Comparison of ENCODE assay signal across 9 cellular contexts in the genomic region with DNA sequence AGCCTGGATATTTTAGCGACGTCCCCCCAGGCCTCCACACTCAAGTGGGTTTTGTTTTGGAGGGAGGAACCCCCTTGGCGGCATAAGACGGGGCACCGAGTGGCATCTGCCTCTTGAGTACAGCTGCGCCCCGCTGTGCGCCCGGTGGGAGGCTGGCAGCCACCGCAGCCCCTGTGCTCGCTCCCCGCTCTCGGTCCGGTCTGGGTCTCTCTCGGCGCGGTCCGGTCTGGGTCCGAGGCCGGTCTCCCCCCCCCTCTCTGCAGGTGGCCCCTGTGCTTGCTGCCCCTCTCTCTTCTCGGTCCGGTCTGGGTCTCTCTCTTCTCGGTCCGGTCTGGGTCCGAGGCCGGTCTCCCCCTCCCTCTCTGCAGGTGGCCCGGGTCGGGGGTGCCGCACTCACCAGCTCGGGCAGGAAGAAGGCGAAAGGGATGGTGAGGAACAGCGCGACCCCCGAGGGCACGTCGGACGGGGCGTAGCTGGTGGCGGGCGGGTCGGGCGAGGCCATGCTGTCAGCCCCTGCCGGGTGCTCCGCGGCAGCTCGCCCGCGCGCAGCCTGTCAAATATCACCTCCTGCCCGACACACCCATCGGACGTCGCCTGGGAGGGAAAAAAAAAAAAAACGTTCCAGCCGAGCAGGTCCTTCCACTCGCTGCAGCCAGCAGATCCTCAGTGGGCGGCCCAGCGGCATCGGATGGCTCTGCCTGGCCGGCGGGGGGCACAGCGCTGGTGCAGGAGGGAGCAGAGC. TPM values are rescaled to one million over a fixed set of nuclear protein-coding genes. Genes with fewer than 3 reads are reported as not detected.
DNase-seq lines count a peak whose midpoint lies in the region; ATAC-seq lines count a peak whose summit lies in the region.
"Had no signal": no experiment of that assay in that cellular context is flagged by ENCODE, and none has a peak within 500 bp of the region (broad histone marks: within the 10 kb centered on the region; RNA-seq: fewer than 3 reads in every experiment).

TSS of gene MALL (minus strand) at position 532 of the 742 bp plus-strand sequence. CDS start at position 502, 30 bp downstream.

- H2BK15ac ChIP-seq in mesenchymal stem cell (ENCODE audit: low read depth, poor library complexity, severe bottlenecking): peak within 1 kb of the TSS; percentile 1

- H3K4me3 ChIP-seq in duodenal mucosa (ENCODE audit: low read depth in 1 of 2, low read length in 2 of 2) (peak within 1 kb of the TSS; percentile 67 to 81), mesenchymal stem cell (ENCODE audit: insufficient read depth in 1 of 2, low read depth in 1 of 2, low read length in 2 of 2) (peak within 1 kb of the TSS; percentile 43 to 79), urinary bladder (ENCODE audit: low read depth, low read length) (peak within 1 kb of the TSS; percentile 43)

- no peak within 1 kb of the TSS for H2AK5ac ChIP-seq in mesenchymal stem cell (ENCODE audit: low read length, severe bottlenecking)

- no peaks in the 10 kb centered on the region for H3K79me1 ChIP-seq in mesenchymal stem cell (replicated peaks; ENCODE audit: low read length, poor library complexity, severe bottlenecking)

- H3K9me3 ChIP-seq in duodenal mucosa (ENCODE audit: control insufficient read depth in 1 of 2, low read length in 2 of 2): no peaks in the 10 kb centered on the region
- H3K9me3 ChIP-seq in mesenchymal stem cell (ENCODE audit: control insufficient read depth, low read length): no peaks in the 10 kb centered on the region

- peak within 1 kb of the TSS in 1 of 2 experiments; percentile 28 for H3K4ac ChIP-seq in mesenchymal stem cell (ENCODE audit: low read depth in 1 of 2, low read length in 2 of 2)

- H3K27me3 Mint-ChIP-seq in activated CD4-positive, alpha-beta T cell treated with anti-CD3 and anti-CD28 coated beads for 36 hours: peaks cover 55% of the 10 kb centered on the region

- H3K27ac Mint-ChIP-seq in activated CD4-positive, alpha-beta T cell treated with anti-CD3 and anti-CD28 coated beads for 36 hours: no peak within 1 kb of the TSS
- H3K27ac Mint-ChIP-seq: CD14-positive monocyte had no signal

- H2BK5ac ChIP-seq in mesenchymal stem cell (ENCODE audit: low read depth, low read length, poor library complexity, severe bottlenecking): no peak within 1 kb of the TSS

- H2BK120ac ChIP-seq in mesenchymal stem cell (ENCODE audit: low read depth, low read length): no peak within 1 kb of the TSS

- peaks cover 20 to 24% of the 10 kb centered on the region in 2 donors for H3K4me1 ChIP-seq in duodenal mucosa (ENCODE audit: control insufficient read depth in 1 of 2, insufficient read depth in 2 of 2, low read length in 2 of 2)
- H3K4me1 ChIP-seq in mesenchymal stem cell (ENCODE audit: control insufficient read depth, insufficient read depth, low read depth, low read length): peaks cover 9% of the 10 kb centered on the region
- no peaks in the 10 kb centered on the region for H3K4me1 ChIP-seq in urinary bladder (ENCODE audit: insufficient read depth)

- H3K4me2 ChIP-seq in mesenchymal stem cell (ENCODE audit: low read length, poor library complexity, severe bottlenecking): peak within 1 kb of the TSS; percentile 57

- H3K18ac ChIP-seq in mesenchymal stem cell (ENCODE audit: low read depth in 1 of 2, low read length in 2 of 2): peak within 1 kb of the TSS in 1 of 2 experiments; percentile 54

- peak; percentile 37 for DNase-seq in activated CD4-positive, alpha-beta T cell treated with anti-CD3 and anti-CD28 coated beads for 36 hours
- DNase-seq in activated CD4-positive, alpha-beta T cell treated with anti-CD3 and anti-CD28 coated beads, Interleukin-2, amount 50 U/mL, for 1 hour: no peak
- DNase-seq in mesenchymal stem cell: no peak
- DNase-seq in activated T-cell treated with anti-CD3 and anti-CD28 coated beads for 4 hours: no peak

- H2AFZ ChIP-seq in mesenchymal stem cell (ENCODE audit: low read depth, low read length): peak within 1 kb of the TSS; percentile 63

- WGBS in mesenchymal stem cell: 53% methylated on average over 58 of the region's 62 CpGs
- 8% methylated on average over 62 of the region's 62 CpGs for WGBS in urinary bladder

- H3K36me3 Mint-ChIP-seq in activated CD4-positive, alpha-beta T cell treated with anti-CD3 and anti-CD28 coated beads for 36 hours (ENCODE audit: low read depth): no peaks in the 10 kb centered on the region
- H3K36me3 Mint-ChIP-seq: CD14-positive monocyte had no signal

- H3K23ac ChIP-seq in mesenchymal stem cell (ENCODE audit: low read length in 2 of 2): peak within 1 kb of the TSS in 1 of 2 experiments; percentile 15

- peak within 1 kb of the TSS in 1 of 2 experiments; percentile 90 for H3K14ac ChIP-seq in mesenchymal stem cell (ENCODE audit: low read length in 2 of 2)

- H2BK12ac ChIP-seq in mesenchymal stem cell (ENCODE audit: low read length in 2 of 2): peak within 1 kb of the TSS in 1 of 2 experiments; percentile 30

- peaks cover 2% of the 10 kb centered on the region for H3K9me3 Mint-ChIP-seq in activated CD4-positive, alpha-beta T cell treated with anti-CD3 and anti-CD28 coated beads for 36 hours (ENCODE audit: low read depth)

- H4K8ac ChIP-seq in mesenchymal stem cell (ENCODE audit: low read length): no peak within 1 kb of the TSS

- intact Hi-C loops in activated CD4-positive, alpha-beta T cell treated with anti-CD3 and anti-CD28 coated beads for 36 hours (cut with DNase I, micrococcal nuclease): loop anchor here in 1 of 2 experiments (5.0 kb wide), 1 partner anchor 42 kb away; no protein-coding TSS in a partner anchor

- no peak within 1 kb of the TSS for H4K91ac ChIP-seq in mesenchymal stem cell (ENCODE audit: low read length)

- H3K27me3 ChIP-seq in duodenal mucosa (ENCODE audit: control insufficient read depth in 1 of 2, insufficient read depth in 2 of 2, low read length in 2 of 2): peaks cover 5 to 6% of the 10 kb centered on the region in 2 donors
- no peaks in the 10 kb centered on the region for H3K27me3 ChIP-seq in mesenchymal stem cell (ENCODE audit: control insufficient read depth in 1 of 2, insufficient read depth in 1 of 2, low read length in 2 of 2)

- CTCF ChIA-PET in activated CD4-positive, alpha-beta T cell treated with anti-CD3 and anti-CD28 coated beads for 36 hours (lab: Charles Lee): interaction anchor here (0.8 to 1.3 kb wide), 2 partner anchors 9 to 42 kb away, joined by 4 to 5 read pairs; no protein-coding TSS in a partner anchor

- H3K9ac ChIP-seq in duodenal mucosa (ENCODE audit: low read depth in 1 of 2, low read length in 2 of 2) (peak within 1 kb of the TSS; percentile 78 to 94), mesenchymal stem cell (ENCODE audit: low read length) (peak within 1 kb of the TSS; percentile 77)

- no peaks in the 10 kb centered on the region for H3K36me3 ChIP-seq in duodenal mucosa (ENCODE audit: control insufficient read depth in 1 of 2, insufficient read depth in 2 of 2, low read length in 2 of 2)
- H3K36me3 ChIP-seq in mesenchymal stem cell (ENCODE audit: control insufficient read depth in 1 of 2, insufficient read depth in 2 of 2, low read depth in 1 of 2, low read length in 2 of 2): no peaks in the 10 kb centered on the region
- no peaks in the 10 kb centered on the region for H3K36me3 ChIP-seq in urinary bladder (ENCODE audit: insufficient read depth)

- no peak within 1 kb of the TSS for H3K4me3 Mint-ChIP-seq in activated CD4-positive, alpha-beta T cell treated with anti-CD3 and anti-CD28 coated beads for 36 hours

- POLR2A ChIA-PET in activated CD4-positive, alpha-beta T cell treated with anti-CD3 and anti-CD28 coated beads for 36 hours (lab: Charles Lee): no interaction called here

- peaks cover 8% of the 10 kb centered on the region for H3K4me1 Mint-ChIP-seq in activated CD4-positive, alpha-beta T cell treated with anti-CD3 and anti-CD28 coated beads for 36 hours

- H3K27ac ChIP-seq in duodenal mucosa (ENCODE audit: low read depth, low read length): peak within 1 kb of the TSS; percentile 94
- no peak within 1 kb of the TSS for H3K27ac ChIP-seq in mesenchymal stem cell (ENCODE audit: low read length, poor library complexity, severe bottlenecking)
- peak within 1 kb of the TSS; percentile 57 for H3K27ac ChIP-seq in urinary bladder (ENCODE audit: low read depth)

- peak; percentile 44 for ATAC-seq in activated CD4-positive, alpha-beta T cell treated with anti-CD3 and anti-CD28 coated beads for 36 hours
- no peak for ATAC-seq in GM19395 (IDR thresholded peaks at IDR 0.05; ENCODE audit: unreplicated experiment)
- ATAC-seq in GM18907 (IDR thresholded peaks at IDR 0.05; ENCODE audit: unreplicated experiment): no peak

RNA-seq across cellular contexts. Expression of gene MALL, which starts in this region (rescaled TPM):
- 1 to 10 TPM; 1.6 to 2.0 TPM for total RNA-seq in activated CD4-positive, alpha-beta T cell treated with anti-CD3 and anti-CD28 coated beads for 36 hours
- polyA plus RNA-seq in mesenchymal stem cell (2013, experiment 1 of 2): 0.84 TPM
- polyA plus RNA-seq in mesenchymal stem cell (2013, experiment 2 of 2): 0.75 TPM
- total RNA-seq in urinary bladder: 24.4 TPM
- polyA plus RNA-seq in urinary bladder: 14.1 TPM
